6 cellular contexts compared by ENCODE assay signal in genomic region chr16:668519-669171, GRCh38. TPM values are rescaled to one million over a fixed set of nuclear protein-coding genes. Genes with fewer than 3 reads are reported as not detected.
DNase-seq lines count a peak whose midpoint lies in the region; TF ChIP-seq lines count a peak whose summit lies in the region.

No MANE protein-coding gene starts in this region.

- H3K27ac Mint-ChIP-seq in T-helper 1 cell treated with Interleukin-12 subunit alpha and Interleukin-12 subunit beta and Interleukin-4 antibody, amounts not matched to agents 30 μg/mL and 1 μg/mL, for 36 hours: peak overlapping the region; percentile 57
- H3K27ac Mint-ChIP-seq in chondrocyte (ENCODE audit: unreplicated experiment) (no peak overlapping the region), osteocyte (ENCODE audit: unreplicated experiment) (no peak overlapping the region)

- peaks cover 6% of the 10 kb centered on the region for H3K4me1 Mint-ChIP-seq in T-helper 1 cell treated with Interleukin-12 subunit alpha and Interleukin-12 subunit beta and Interleukin-4 antibody, amounts not matched to agents 30 μg/mL and 1 μg/mL, for 36 hours (ENCODE audit: low read depth)
- H3K4me1 Mint-ChIP-seq in chondrocyte (ENCODE audit: low read depth) (peaks cover 8% of the 10 kb centered on the region), osteocyte (ENCODE audit: unreplicated experiment) (peaks cover 5% of the 10 kb centered on the region)

- DNase-seq in T-helper 1 cell: no peak
- DNase-seq in chondrocyte (ENCODE audit: low spot score): no peak
- no peak for DNase-seq in osteocyte (ENCODE audit: extremely low spot score, unreplicated experiment)
- DNase-seq in dedifferentiated amniotic fluid mesenchymal stem cell (ENCODE audit: extremely low spot score): no peak
- DNase-seq in UCSD-AML1 (lab: John Stamatoyannopoulos, UW; ENCODE audit: unreplicated experiment): no peak

- no peaks in the 10 kb centered on the region for H3K36me3 Mint-ChIP-seq in T-helper 1 cell treated with Interleukin-12 subunit alpha and Interleukin-12 subunit beta and Interleukin-4 antibody, amounts not matched to agents 30 μg/mL and 1 μg/mL, for 36 hours (ENCODE audit: low read depth)
- H3K36me3 Mint-ChIP-seq in chondrocyte (ENCODE audit: low read depth): peaks cover 2% of the 10 kb centered on the region
- H3K36me3 Mint-ChIP-seq in osteocyte (ENCODE audit: unreplicated experiment): peaks cover 5% of the 10 kb centered on the region

- H3K27me3 Mint-ChIP-seq in T-helper 1 cell treated with Interleukin-12 subunit alpha and Interleukin-12 subunit beta and Interleukin-4 antibody, amounts not matched to agents 30 μg/mL and 1 μg/mL, for 36 hours (ENCODE audit: low read depth): no peaks in the 10 kb centered on the region
- no peaks in the 10 kb centered on the region for H3K27me3 Mint-ChIP-seq in chondrocyte (ENCODE audit: low read depth)
- H3K27me3 Mint-ChIP-seq in osteocyte (ENCODE audit: unreplicated experiment): no peaks in the 10 kb centered on the region

- no peaks in the 10 kb centered on the region for H3K9me3 Mint-ChIP-seq in T-helper 1 cell treated with Interleukin-12 subunit alpha and Interleukin-12 subunit beta and Interleukin-4 antibody, amounts not matched to agents 30 μg/mL and 1 μg/mL, for 36 hours
- H3K9me3 Mint-ChIP-seq in chondrocyte (ENCODE audit: low read depth) (no peaks in the 10 kb centered on the region), osteocyte (ENCODE audit: unreplicated experiment) (no peaks in the 10 kb centered on the region)

- H3K4me3 Mint-ChIP-seq in T-helper 1 cell treated with Interleukin-12 subunit alpha and Interleukin-12 subunit beta and Interleukin-4 antibody, amounts not matched to agents 30 μg/mL and 1 μg/mL, for 36 hours: peak overlapping the region; percentile 80
- H3K4me3 Mint-ChIP-seq in chondrocyte (ENCODE audit: unreplicated experiment) (peak overlapping the region; percentile 70), osteocyte (ENCODE audit: unreplicated experiment) (peak overlapping the region; percentile 76)

- no peak for TF ChIP-seq CTCF in chondrocyte (IDR thresholded peaks at IDR 0.05)
- TF ChIP-seq CTCF in osteocyte (IDR thresholded peaks at IDR 0.05): no peak

RNA-seq across cellular contexts. Expression of gene RHOT2, which starts 0.7 kb away (rescaled TPM):
- total RNA-seq in chondrocyte: 101 to 109 TPM (median 106 TPM) in 3 replicates
- total RNA-seq in osteocyte: 125 and 126 TPM in 2 replicates

RNA-seq across cellular contexts. Expression of gene RHBDL1, which starts 6.8 kb away (rescaled TPM):
- total RNA-seq in chondrocyte (1.9 to 3.5 TPM (median 3.0 TPM) in 3 replicates), osteocyte (3.6 and 5.4 TPM in 2 replicates)

RNA-seq across cellular contexts. Expression of gene STUB1, which starts 11.6 kb away (rescaled TPM):
- total RNA-seq in chondrocyte (89.7 to 139 TPM (median 96.1 TPM) in 3 replicates), osteocyte (109 and 116 TPM in 2 replicates)

RNA-seq across cellular contexts. Expression of gene JMJD8, which starts 15.5 kb away (rescaled TPM):
- total RNA-seq in chondrocyte (38.8 to 56.5 TPM (median 39.2 TPM) in 3 replicates), osteocyte (57.6 and 62.1 TPM in 2 replicates)

RNA-seq across cellular contexts. Expression of gene WDR90, which starts 19.5 kb away (rescaled TPM):
- total RNA-seq in chondrocyte (17.0 to 36.6 TPM (median 19.2 TPM) in 3 replicates), osteocyte (28.2 and 38.9 TPM in 2 replicates)
